In genomic region chr20:48350291-48350988, GRCh38 we compare ENCODE assay signal across 1 cellular context.
TF ChIP-seq lines count a peak whose summit lies in the region.

No MANE protein-coding gene starts in this region.

TF ChIP-seq in GM12878, 131 proteins besides CTCF, POLR2A, EP300 and RAD21 (continued from another document):
- TF ChIP-seq BCL3 (IDR thresholded peaks at IDR 0.05; ENCODE audit: borderline replicate concordance, insufficient read depth, low read depth, low read length, poor library complexity, severe bottlenecking), result no peak
